In genomic region chr20:63517376-63518309, GRCh38 we compare ENCODE assay signal across 1 cellular context.
TF ChIP-seq lines count a peak whose summit lies in the region.

No MANE protein-coding gene starts in this region.

TF ChIP-seq in SK-N-SH, 30 proteins besides CTCF, POLR2A, EP300 and RAD21:
- TF ChIP-seq FOXJ3 (CRISPR knock-in tag; IDR thresholded peaks at IDR 0.05), result no peak
- TF ChIP-seq TCF12 (IDR thresholded peaks at IDR 0.05), result no peak
- no peak for TF ChIP-seq IRF3 (IDR thresholded peaks at IDR 0.05; ENCODE audit: low read depth, low read length)
- TF ChIP-seq EZH2phosphoT487 (IDR thresholded peaks at IDR 0.05; ENCODE audit: borderline replicate concordance, low read depth), result no peak
- no peak for TF ChIP-seq MXI1 (IDR thresholded peaks at IDR 0.05; ENCODE audit: low read depth, low read length)
- TF ChIP-seq TAF1 (IDR thresholded peaks at IDR 0.05; ENCODE audit: borderline replicate concordance, low read depth, low read length), result no peak
- TF ChIP-seq TEAD4 (IDR thresholded peaks at IDR 0.05; ENCODE audit: borderline replicate concordance, insufficient read depth), result no peak
- TF ChIP-seq SIN3A (IDR thresholded peaks at IDR 0.05; ENCODE audit: borderline replicate concordance, low read depth, low read length), result no peak
- no peak for TF ChIP-seq CHD2 (IDR thresholded peaks at IDR 0.05; ENCODE audit: low read length, partially characterized antibody)
- TF ChIP-seq NFIC (IDR thresholded peaks at IDR 0.05; ENCODE audit: borderline replicate concordance), result no peak
- no peak for TF ChIP-seq USF1 (IDR thresholded peaks at IDR 0.05; ENCODE audit: borderline replicate concordance, low read depth)
- no peak for TF ChIP-seq ZBTB33 (IDR thresholded peaks at IDR 0.05; ENCODE audit: borderline replicate concordance, low read depth)
- TF ChIP-seq POLR2AphosphoS5 (IDR thresholded peaks at IDR 0.05; ENCODE audit: low read depth, low read length), result no peak
- TF ChIP-seq FOSL2 (IDR thresholded peaks at IDR 0.05; ENCODE audit: borderline replicate concordance, low read depth), result no peak
- no peak for TF ChIP-seq RXRA (IDR thresholded peaks at IDR 0.05; ENCODE audit: borderline replicate concordance, low read depth)
- no peak for TF ChIP-seq MAX (IDR thresholded peaks at IDR 0.05; ENCODE audit: low read depth)
- TF ChIP-seq GABPA (IDR thresholded peaks at IDR 0.05; ENCODE audit: low read depth), result no peak
- no peak for TF ChIP-seq FOXM1 (IDR thresholded peaks at IDR 0.05; ENCODE audit: low read depth)
- TF ChIP-seq RFX5 (IDR thresholded peaks at IDR 0.05; ENCODE audit: low read length), result no peak
- TF ChIP-seq JUND (IDR thresholded peaks at IDR 0.05), result no peak
